ENCODE assay signal across 8 cellular contexts in genomic region chr3:17841190-17841828, GRCh38.
DNase-seq lines count a peak whose midpoint lies in the region; ATAC-seq and TF ChIP-seq lines count a peak whose summit lies in the region.

No MANE protein-coding gene starts in this region.

- intact Hi-C loops in A673 (cut with micrococcal nuclease; ENCODE audit: unreplicated experiment) (loop anchor here (1.0 to 10.0 kb wide), 4 partner anchors 196 to 1237 kb away; partner anchors contain the start of gene DAZL), lower leg skin (cut with DNase I; ENCODE audit: low total_unique reads) (loop anchor here (5.0 kb wide), 1 partner anchor 409 kb away; no protein-coding TSS in a partner anchor)

- no peak overlapping the region for H3K4me3 ChIP-seq in A673 (ENCODE audit: low read depth, low read length, poor library complexity, severe bottlenecking)
- H3K4me3 ChIP-seq in choroid plexus epithelial cell (ENCODE audit: low read depth, low read length): no peak overlapping the region
- no peak overlapping the region for H3K4me3 ChIP-seq in lower leg skin (ENCODE audit: low read depth, poor library complexity, severe bottlenecking)

- POLR2A ChIA-PET in A673 (lab: Charles Lee; ENCODE audit: low non-redundant PET): no interaction called here

- H3K27me3 ChIP-seq in A673 (replicated peaks; ENCODE audit: insufficient read depth, low read depth, low read length, poor library complexity): peaks cover 14% of the 10 kb centered on the region

- no peak overlapping the region for H3K27ac ChIP-seq in A673 (ENCODE audit: low read depth, low read length, poor library complexity, severe bottlenecking)

- DNase-seq in A673 (ENCODE audit: low spot score) (peak; percentile 77), NCI-H345 (lab: John Stamatoyannopoulos, UW) (peak; percentile 29), choroid plexus epithelial cell (ENCODE audit: low read depth) (peak; percentile 74), lower leg skin (ENCODE audit: low spot score in 2 of 2) (peak; percentile 59 to 94)
- peak; percentile 85 for DNase-seq in activated CD4-positive, alpha-beta T cell treated with anti-CD3 and anti-CD28 coated beads for 48 hours
- DNase-seq in stimulated activated CD8-positive, alpha-beta memory T cell treated with anti-CD3 and anti-CD28 coated beads, Interleukin-12 subunit alpha, Interleukin-12 subunit beta, amount 100 ng/mL, for 24 hours (ENCODE audit: extremely low read depth): peak; percentile 19

- BruUV-seq in A673 (replicated peaks; lab: Mats Ljungman, UMichigan): no TSS peak

- TF ChIP-seq CTCF in A673 (conservative IDR thresholded peaks at IDR 0.05; ENCODE audit: low read depth, low read length): peak; percentile 95
- TF ChIP-seq CTCF in choroid plexus epithelial cell (conservative IDR thresholded peaks at IDR 0.05; ENCODE audit: low read depth, low read length): peak; percentile 99
- TF ChIP-seq CTCF in lower leg skin (IDR thresholded peaks at IDR 0.05): peak in 1 of 3 donors; percentile 58

- CTCF ChIA-PET in A673 (lab: Charles Lee): interaction anchor here (0.5 to 2.5 kb wide), 12 partner anchors 196 to 957 kb away, joined by 3 to 21 read pairs (median 4); no protein-coding TSS in a partner anchor

- no peaks in the 10 kb centered on the region for H3K9me3 ChIP-seq in A673 (ENCODE audit: low read depth, low read length, poor library complexity, severe bottlenecking)

- no peak for TF ChIP-seq POLR2A in GM18505 (IDR thresholded peaks at IDR 0.05; ENCODE audit: borderline replicate concordance, extremely low read depth, insufficient read depth, insufficient read length)
- TF ChIP-seq POLR2A in lower leg skin (IDR thresholded peaks at IDR 0.05): no peak

- 20 to 23% methylated on average over 9 of the region's 9 CpGs for WGBS in lower leg skin, 2 donors

- H3K36me3 ChIP-seq in A673 (ENCODE audit: insufficient read depth, low read length, poor library complexity, severe bottlenecking): no peaks in the 10 kb centered on the region

- ATAC-seq in GM18505 (IDR thresholded peaks at IDR 0.05; ENCODE audit: unreplicated experiment) (peak; percentile 89), HG03025 (IDR thresholded peaks at IDR 0.05; ENCODE audit: low FRiP score, unreplicated experiment) (peak; percentile 75)

- H3K4me1 ChIP-seq in A673 (ENCODE audit: insufficient read depth, low read length, poor library complexity, severe bottlenecking): no peaks in the 10 kb centered on the region

Comparison
In these comparisons a context has a peak if more than half of its experiments do, and no peak if none do; other contexts are left out.
1. DNase-seq: peak in every context shown above with its lines; median percentile 85 in activated CD4-positive, alpha-beta T cell treated with anti-CD3 and anti-CD28 coated beads for 48 hours; 77 in A673; 76 in lower leg skin; 74 in choroid plexus epithelial cell; 29 in NCI-H345; 19 in stimulated activated CD8-positive, alpha-beta memory T cell treated with anti-CD3 and anti-CD28 coated beads, Interleukin-12 subunit alpha, Interleukin-12 subunit beta, amount 100 ng/mL, for 24 hours.